In the genomic region with DNA sequence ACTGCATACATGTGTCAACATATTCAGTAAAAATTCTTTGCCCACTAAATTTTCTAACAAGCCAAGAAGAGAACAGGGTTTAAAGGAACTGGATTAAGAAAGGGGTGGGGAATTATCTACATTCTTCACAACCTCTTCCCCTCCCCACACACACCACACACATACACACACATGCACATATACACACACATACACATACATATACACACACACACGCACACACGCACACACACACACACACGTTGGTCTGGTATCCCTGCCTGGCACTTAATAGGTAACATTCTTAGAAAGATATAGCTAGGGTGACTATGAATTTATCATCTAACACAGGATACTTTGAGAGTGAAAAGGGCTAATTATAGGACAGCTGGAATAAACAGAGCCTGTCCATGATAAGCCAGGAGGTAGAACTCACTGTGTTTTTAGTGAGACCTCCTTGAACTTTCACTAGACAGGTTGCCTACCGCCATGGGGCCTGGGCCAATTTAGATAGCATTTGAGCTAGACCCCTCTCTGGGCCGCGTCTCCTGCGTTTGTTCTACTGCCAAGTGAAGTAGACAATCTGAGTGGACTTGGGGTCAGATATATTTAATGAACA, we compare ENCODE assay signal across 8 cellular contexts. TPM values are rescaled to one million over a fixed set of nuclear protein-coding genes. Genes with fewer than 3 reads are reported as not detected.
A peak's percentile ranks its signal among the peaks of the same experiment; 100 is the strongest.
DNase-seq lines count a peak whose midpoint lies in the region; ATAC-seq and TF ChIP-seq lines count a peak whose summit lies in the region.

No MANE protein-coding gene starts in this region.

- POLR2A ChIA-PET in OCI-LY7 (lab: Charles Lee), result interaction anchor here (0.6 to 3.2 kb wide), 5 partner anchors 9 to 703 kb away, joined by 3 to 12 read pairs (median 5); no protein-coding TSS in a partner anchor

- CTCF ChIA-PET in OCI-LY7 (lab: Charles Lee; ENCODE audit: unreplicated experiment), result no interaction called here

- peak overlapping the region; percentile 91 for H3K4me2 ChIP-seq in OCI-LY7 (ENCODE audit: low read length)

- peaks cover 11% of the 10 kb centered on the region for H3K4me1 ChIP-seq in OCI-LY7 (ENCODE audit: insufficient read depth, low read length, poor library complexity, severe bottlenecking)
- H3K4me1 ChIP-seq in right atrium auricular region, result peaks cover 0 to 23% of the 10 kb centered on the region in 2 donors
- H3K4me1 ChIP-seq in spleen, result peaks cover 16 to 35% (median 27%) of the 10 kb centered on the region in 6 donors
- H3K4me1 ChIP-seq in upper lobe of right lung, result peaks cover 5% of the 10 kb centered on the region

- TF ChIP-seq POLR2A in spleen (IDR thresholded peaks at IDR 0.05), result no peak

- no peaks in the 10 kb centered on the region for H3K9me2 ChIP-seq in OCI-LY7 (ENCODE audit: insufficient read depth, low read length)

- intact Hi-C loops in OCI-LY7 (cut with micrococcal nuclease; ENCODE audit: unreplicated experiment), result loop anchor here (5.0 to 10.0 kb wide), 4 partner anchors 323 to 1673 kb away; a partner anchor contains a TSS
- intact Hi-C loops in spleen (cut with DNase I; ENCODE audit: low total_unique reads), result no loop called here
- intact Hi-C loops in upper lobe of right lung (cut with DNase I), result no loop called here

- H3K27me3 ChIP-seq in right atrium auricular region (no peaks in the 10 kb centered on the region), spleen (replicated peaks in 1 of 7) (no peaks in the 10 kb centered on the region), upper lobe of right lung (no peaks in the 10 kb centered on the region)

- WGBS in spleen, 5 donors, result 63 to 90% (median 86%) methylated on average over 7 of the region's 7 CpGs

- H4K20me1 ChIP-seq in OCI-LY7 (ENCODE audit: insufficient read depth, low read length), result no peaks in the 10 kb centered on the region

- peaks cover 6% of the 10 kb centered on the region; the same call in 1 of the 2 replicates for H3K36me3 ChIP-seq in OCI-LY7 (ENCODE audit: insufficient read depth, low read length)
- H3K36me3 ChIP-seq in right atrium auricular region, result no peaks in the 10 kb centered on the region
- no peaks in the 10 kb centered on the region for H3K36me3 ChIP-seq in spleen
- no peaks in the 10 kb centered on the region for H3K36me3 ChIP-seq in upper lobe of right lung

- peaks cover 35% of the 10 kb centered on the region for H3K79me2 ChIP-seq in OCI-LY7 (ENCODE audit: insufficient read depth, low read depth, low read length)

- H3K27ac ChIP-seq in OCI-LY7 (ENCODE audit: low read depth, low read length, poor library complexity, severe bottlenecking) (peak overlapping the region; percentile 82), right atrium auricular region (peak overlapping the region; percentile 87 to 89), spleen (peak overlapping the region; percentile 85 to 96 (median 92)), upper lobe of right lung (no peak overlapping the region)

- BruUV-seq in OCI-LY7 (replicated peaks; lab: Mats Ljungman, UMichigan), result no TSS peak

- H3K9me3 ChIP-seq in OCI-LY7 (ENCODE audit: low read length), result peaks cover 6% of the 10 kb centered on the region; the same call in 1 of the 2 replicates
- no peaks in the 10 kb centered on the region for H3K9me3 ChIP-seq in right atrium auricular region
- H3K9me3 ChIP-seq in spleen, result no peaks in the 10 kb centered on the region
- H3K9me3 ChIP-seq in upper lobe of right lung, result no peaks in the 10 kb centered on the region

- H3K4me3 ChIP-seq in OCI-LY7 (ENCODE audit: low read depth, low read length, poor library complexity, severe bottlenecking) (peak overlapping the region; percentile 89), right atrium auricular region (no peak overlapping the region), spleen (peak overlapping the region in 1 of 8 donors; percentile 74), upper lobe of right lung (no peak overlapping the region)

- no peak for ATAC-seq in upper lobe of right lung

- peak overlapping the region; percentile 94 for H2AFZ ChIP-seq in OCI-LY7 (ENCODE audit: low read length)

- TF ChIP-seq CTCF in OCI-LY7 (conservative IDR thresholded peaks at IDR 0.05; ENCODE audit: low read length) (no peak), right atrium auricular region (IDR thresholded peaks at IDR 0.05) (no peak), spleen (IDR thresholded peaks at IDR 0.05 in 8 of 11, conservative IDR thresholded peaks at IDR 0.05 in 3 of 11) (no peak), upper lobe of right lung (IDR thresholded peaks at IDR 0.05) (no peak)

- peak; percentile 6 for DNase-seq in NCI-H1694 treated with DMSO at 0.1 percent for 48 hours (lab: John Stamatoyannopoulos, UW)
- no peak for DNase-seq in NCI-H1694 (lab: John Stamatoyannopoulos, UW)
- no peak for DNase-seq in OCI-LY7 (ENCODE audit: low spot score)
- no peak for DNase-seq in right atrium auricular region (ENCODE audit: low spot score)
- DNase-seq in spleen, result no peak
- no peak for DNase-seq in GOT3 (lab: John Stamatoyannopoulos, UW)
- no peak for DNase-seq in upper lobe of right lung
- DNase-seq in NCI-H524 (lab: John Stamatoyannopoulos, UW), result no peak

RNA-seq across cellular contexts. Expression of a gene that starts 33.1 kb away (rescaled TPM):
- total RNA-seq in OCI-LY7 (2014; rRNA removed; shearing (Covaris generic)), result 48.8 and 62.3 TPM in 2 replicates
- total RNA-seq in OCI-LY7 (2022), result 40.9 and 42.1 TPM in 2 replicates
- 10 to 100 TPM; 19.5 to 20.1 TPM for total RNA-seq in right atrium auricular region
- 10 to 100 TPM; 52.8 to 69.2 (median 57.5) TPM for total RNA-seq in spleen
- polyA plus RNA-seq in spleen, result 10 to 100 TPM; 16.0 to 21.4 (median 19.1) TPM
- 36.0 TPM for total RNA-seq in upper lobe of right lung
